Comparison of ENCODE assay signal across 12 cellular contexts in the genomic region with DNA sequence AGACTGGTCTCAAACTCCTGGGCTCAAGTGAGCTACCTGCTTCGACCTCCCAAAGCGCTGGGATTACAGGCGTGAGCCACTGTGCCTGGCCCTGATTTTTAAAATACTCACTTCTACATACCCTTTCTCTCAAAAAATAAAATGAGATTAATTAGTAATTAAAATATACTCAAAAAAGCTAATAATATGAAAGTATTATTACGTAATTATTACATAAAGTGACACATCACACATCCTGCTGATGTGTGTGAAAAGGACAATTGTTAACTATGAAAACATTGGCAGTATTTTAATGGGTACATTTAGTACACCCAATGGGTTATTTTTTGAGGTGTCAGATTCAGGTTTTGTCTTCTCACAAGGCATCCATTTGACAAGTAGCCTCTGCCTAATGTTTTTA.
"Had no signal": no experiment of that assay in that cellular context is flagged by ENCODE, and none has a peak within 500 bp of the region (broad histone marks: within the 10 kb centered on the region; RNA-seq: fewer than 3 reads in every experiment).

No MANE protein-coding gene starts in this region.

- H3K9me3 ChIP-seq: heart left ventricle, prostate gland had no signal

- H3K36me3 ChIP-seq: heart left ventricle, prostate gland had no signal

- H2AFZ ChIP-seq: parathyroid adenoma had no signal

- DNase-seq: foreskin melanocyte; heart left ventricle; hippocampal formation; mesendoderm; naive B cell; occipital lobe; retina; stimulated activated CD4-positive, alpha-beta T cell treated with anti-CD3 and anti-CD28 coated beads, Interleukin-2, amount 100 ng/mL, for 24 hours; stimulated activated naive CD4-positive, alpha-beta T cell treated with Interleukin-2 at 50 U/mL for 16 hours had no signal

- H3K27ac ChIP-seq: parathyroid adenoma had no signal

- H3K4me1 ChIP-seq: parathyroid adenoma had no signal

- H3K4me3 ChIP-seq: heart left ventricle, prostate gland had no signal

- ATAC-seq: sciatic nerve had no signal

- H3K9ac ChIP-seq: parathyroid adenoma had no signal
